Comparison of ENCODE assay signal across 9 cellular contexts in genomic region chr14:60656755-60657608, GRCh38. TPM values are rescaled to one million over a fixed set of nuclear protein-coding genes. Genes with fewer than 3 reads are reported as not detected.
DNase-seq lines count a peak whose midpoint lies in the region; ATAC-seq, FAIRE-seq and TF ChIP-seq lines count a peak whose summit lies in the region.
"Had no signal": no experiment of that assay in that cellular context is flagged by ENCODE, and none has a peak within 500 bp of the region (broad histone marks: within the 10 kb centered on the region; RNA-seq: fewer than 3 reads in every experiment).

No MANE protein-coding gene starts in this region.

- intact Hi-C loops in activated CD8-positive, alpha-beta T cell treated with anti-CD3 and anti-CD28 coated beads for 36 hours (cut with micrococcal nuclease): loop anchor here (10.0 kb wide), 1 partner anchor 368 kb away; no protein-coding TSS in a partner anchor
- intact Hi-C loops in pancreas (cut with DNase I): no loop called here

- no peaks in the 10 kb centered on the region for H3K9me3 ChIP-seq in pancreas

- H3K27ac Mint-ChIP-seq in activated CD8-positive, alpha-beta T cell treated with anti-CD3 and anti-CD28 coated beads for 36 hours: no peak overlapping the region

- H3K4me1 Mint-ChIP-seq in activated CD8-positive, alpha-beta T cell treated with anti-CD3 and anti-CD28 coated beads for 36 hours (ENCODE audit: low read depth): peaks cover 47% of the 10 kb centered on the region

- POLR2A ChIA-PET in BJ (lab: Charles Lee): interaction anchor here (0.6 to 0.7 kb wide), 3 partner anchors 36 to 323 kb away, joined by 3 to 6 read pairs (median 3); no protein-coding TSS in a partner anchor
- POLR2A ChIA-PET in activated CD8-positive, alpha-beta T cell treated with anti-CD3 and anti-CD28 coated beads for 36 hours (lab: Charles Lee): interaction anchor here (1.2 to 1.6 kb wide), 3 partner anchors 9 to 323 kb away, joined by 3 to 5 read pairs (median 5); no protein-coding TSS in a partner anchor

- no peak for FAIRE-seq in pancreas (lab: Jason Lieb, UNC)

- CTCF ChIA-PET in BJ (lab: Yijun Ruan, JAX): interaction anchor here (0.7 to 1.6 kb wide), 3 partner anchors 8 to 369 kb away, joined by 3 to 5 read pairs (median 3); no protein-coding TSS in a partner anchor
- CTCF ChIA-PET in activated CD8-positive, alpha-beta T cell treated with anti-CD3 and anti-CD28 coated beads for 36 hours (lab: Charles Lee): interaction anchor here (1.1 to 2.0 kb wide), 3 partner anchors 14 to 32 kb away, joined by 3 to 6 read pairs (median 4); no protein-coding TSS in a partner anchor

- no peaks in the 10 kb centered on the region for H3K9me3 Mint-ChIP-seq in activated CD8-positive, alpha-beta T cell treated with anti-CD3 and anti-CD28 coated beads for 36 hours

- no peak overlapping the region for H3K27ac ChIP-seq in pancreas

- 0 to 1% methylated on average over 84 to 88 of the region's 88 CpGs for WGBS in pancreas, 2 donors

- peak; percentile 53 for ATAC-seq in GM18499 (IDR thresholded peaks at IDR 0.05; ENCODE audit: insufficient read depth, unreplicated experiment)
- ATAC-seq in HG02759 (IDR thresholded peaks at IDR 0.05; ENCODE audit: unreplicated experiment): peak; percentile 90
- ATAC-seq in activated CD8-positive, alpha-beta T cell treated with anti-CD3 and anti-CD28 coated beads for 36 hours: peak; percentile 73
- ATAC-seq in pancreas: peak; percentile 82 to 88 (median 86)

- H3K4me3 ChIP-seq in BJ (ENCODE audit: low read depth, low read length) (peak overlapping the region; percentile 57), pancreas (peak overlapping the region; percentile 42 to 56 (median 52))

- no peaks in the 10 kb centered on the region for H3K36me3 Mint-ChIP-seq in activated CD8-positive, alpha-beta T cell treated with anti-CD3 and anti-CD28 coated beads for 36 hours (ENCODE audit: low read depth)

- H3K27me3 Mint-ChIP-seq in activated CD8-positive, alpha-beta T cell treated with anti-CD3 and anti-CD28 coated beads for 36 hours: peaks cover 79% of the 10 kb centered on the region

- H3K36me3 ChIP-seq in BJ (ENCODE audit: control insufficient read depth, insufficient read depth, low read length): no peaks in the 10 kb centered on the region
- no peaks in the 10 kb centered on the region for H3K36me3 ChIP-seq in pancreas

- peaks cover under 1% of the 10 kb centered on the region; the same call in 1 of the 2 replicates for H3K27me3 ChIP-seq in BJ (ENCODE audit: control insufficient read depth, insufficient read depth, low read length)
- peaks cover 6 to 45% (median 15%) of the 10 kb centered on the region in 4 donors for H3K27me3 ChIP-seq in pancreas

- TF ChIP-seq CTCF in BJ (IDR thresholded peaks at IDR 0.05; ENCODE audit: insufficient read depth, low read depth, low read length) (peak; percentile 64), pancreas (IDR thresholded peaks at IDR 0.05) (peak in 1 of 4 donors; percentile 13)
- no peak for TF ChIP-seq CTCF in activated CD8-positive, alpha-beta T cell treated with anti-CD3 and anti-CD28 coated beads for 36 hours (IDR thresholded peaks at IDR 0.05)

- DNase-seq in BJ (ENCODE audit: low read depth) (no peak), NCI-H1092 treated with DMSO at 0.1 percent for 48 hours (lab: John Stamatoyannopoulos, UW) (peak; percentile 84), germinal center (ENCODE audit: low spot score) (peak; percentile 69), pancreas (peak; percentile 35 to 80 (median 44)), SKM-1 treated with dmso at 0.1 percent for 144 hours (lab: John Stamatoyannopoulos, UW; ENCODE audit: unreplicated experiment) (no peak)
- no peak for DNase-seq in activated CD8-positive, alpha-beta T cell treated with anti-CD3 and anti-CD28 coated beads for 36 hours

- peaks cover 0 to 3% (median 0%) of the 10 kb centered on the region in 3 donors for H3K4me1 ChIP-seq in pancreas

- H3K4me3 Mint-ChIP-seq in activated CD8-positive, alpha-beta T cell treated with anti-CD3 and anti-CD28 coated beads for 36 hours: peak overlapping the region; percentile 74

RNA-seq across cellular contexts. Expression of gene SIX1, which starts 7.7 kb away (rescaled TPM):
- polyA plus RNA-seq in BJ (2011; rRNA removed) (3.2 and 6.1 TPM in 2 replicates), pancreas (under 1 TPM in 1 of 2 donors, not detected in 1; 0.08 TPM)
- 3.7 and 4.8 TPM in 2 replicates for polyA minus RNA-seq in BJ (2011; rRNA and poly(A)+ RNA removed)
- not detected for total RNA-seq in activated CD8-positive, alpha-beta T cell treated with anti-CD3 and anti-CD28 coated beads for 36 hours
- under 1 TPM in 3 of 6 donors, not detected in 3; 0.06 to 0.09 (median 0.06) TPM for total RNA-seq in pancreas
- total RNA-seq: activated CD8-positive, alpha-beta memory T cell treated with anti-CD3 and anti-CD28 coated beads for 36 hours had no signal

Comparison
In these comparisons a context has a peak if more than half of its experiments do, and no peak if none do; other contexts are left out.
1. DNase-seq: peak in NCI-H1092 treated with DMSO at 0.1 percent for 48 hours (single experiment), germinal center (single experiment) and pancreas (6 of 6); none in BJ (single experiment), activated CD8-positive, alpha-beta T cell treated with anti-CD3 and anti-CD28 coated beads for 36 hours (single experiment) and SKM-1 treated with dmso at 0.1 percent for 144 hours (single experiment).
2. Peak in every context shown above with its lines, with median percentiles within 50 percentile points of each other: ATAC-seq.